In genomic region chr16:87099001-87099740, GRCh38 we compare ENCODE assay signal across 18 cellular contexts.
"Had no signal": no experiment of that assay in that cellular context is flagged by ENCODE, and none has a peak within 500 bp of the region (broad histone marks: within the 10 kb centered on the region; RNA-seq: fewer than 3 reads in every experiment).

No MANE protein-coding gene starts in this region.

- H3K4me3 ChIP-seq: gastrocnemius medialis, heart left ventricle, lung, prostate gland, right lobe of liver, thoracic aorta had no signal

- ATAC-seq: effector memory CD8-positive, alpha-beta T cell; gastrocnemius medialis; heart left ventricle; left colon; naive thymus-derived CD4-positive, alpha-beta T cell; right lobe of liver; stimulated activated naive CD8-positive, alpha-beta T cell treated with anti-CD3 and anti-CD28 coated beads, Interleukin-15, amount 100 ng/mL, for 72 hours had no signal

- H3K27ac ChIP-seq: epithelial cell of prostate, gastrocnemius medialis, heart left ventricle, prostate gland, right lobe of liver, thoracic aorta had no signal

- DNase-seq: activated CD4-positive, alpha-beta T cell treated with anti-CD3 and anti-CD28 coated beads, Interleukin-2, amount 10 ng/mL, durations not matched to agents 7 days and 5 days; activated naive CD8-positive, alpha-beta T cell treated with anti-CD3 and anti-CD28 coated beads for 36 hours; amygdala; central memory CD4-positive, alpha-beta T cell; cortex of kidney; effector memory CD8-positive, alpha-beta T cell; gastrocnemius medialis; heart left ventricle; left colon; midbrain; naive thymus-derived CD4-positive, alpha-beta T cell; nucleus accumbens; right lobe of liver; stimulated activated naive CD8-positive, alpha-beta T cell treated with anti-CD3 and anti-CD28 coated beads, Interleukin-15, amount 100 ng/mL, for 72 hours had no signal
